In genomic region chr12:67826946-67827719, GRCh38 we compare ENCODE assay signal across 8 cellular contexts.
A peak's percentile ranks its signal among the peaks of the same experiment; 100 is the strongest.
DNase-seq lines count a peak whose midpoint lies in the region; ATAC-seq, FAIRE-seq and TF ChIP-seq lines count a peak whose summit lies in the region.

No MANE protein-coding gene starts in this region.

- CTCF ChIA-PET in HEK293T (lab: Yijun Ruan, JAX) = no interaction called here

- peak; percentile 28 for DNase-seq in HPDE6-E6E7 (ENCODE audit: extremely low spot score)
- DNase-seq in astrocyte of the hippocampus (ENCODE audit: low read depth, low spot score) = peak; percentile 50
- no peak for DNase-seq in kidney
- no peak for DNase-seq in HEK293T (ENCODE audit: extremely low spot score)
- no peak for DNase-seq in upper lobe of right lung
- DNase-seq in stimulated activated CD4-positive, alpha-beta T cell treated with anti-CD3 and anti-CD28 coated beads, Interleukin-4, amount 100 ng/mL, for 24 hours = no peak
- DNase-seq in D341Med (ENCODE audit: low spot score) = no peak

- H3K9me3 ChIP-seq in kidney (ENCODE audit: control insufficient read depth in 1 of 2, low read length in 2 of 2) = no peaks in the 10 kb centered on the region
- no peaks in the 10 kb centered on the region for H3K9me3 ChIP-seq in upper lobe of right lung

- FAIRE-seq in kidney (lab: Jason Lieb, UNC) = no peak

- H3K27me3 ChIP-seq in upper lobe of right lung = no peaks in the 10 kb centered on the region

- H3K4me3 ChIP-seq in kidney (ENCODE audit: low read length in 2 of 2) (peak overlapping the region; percentile 46 to 54), upper lobe of right lung (no peak overlapping the region)

- H3K36me3 Mint-ChIP-seq in stimulated activated memory B cell treated with anti-CD40 and anti-IgM and Interleukin-4, amounts not matched to agents 10 μg/mL and 1 μg/mL and 100 μg/mL, for 72 hours = no peaks in the 10 kb centered on the region

- intact Hi-C loops in kidney (cut with DNase I) = no loop called here
- intact Hi-C loops in upper lobe of right lung (cut with DNase I) = no loop called here

- TF ChIP-seq CTCF in kidney (IDR thresholded peaks at IDR 0.05; ENCODE audit: borderline replicate concordance, extremely low read depth, insufficient read depth) = no peak
- TF ChIP-seq CTCF in upper lobe of right lung (IDR thresholded peaks at IDR 0.05) = no peak

- H3K27ac Mint-ChIP-seq in stimulated activated memory B cell treated with anti-CD40 and anti-IgM and Interleukin-4, amounts not matched to agents 10 μg/mL and 1 μg/mL and 100 μg/mL, for 72 hours = peak overlapping the region; percentile 64

- no peaks in the 10 kb centered on the region for H3K4me1 ChIP-seq in kidney (ENCODE audit: control insufficient read depth in 1 of 2, insufficient read depth in 1 of 2, low read depth in 1 of 2, low read length in 2 of 2)
- H3K4me1 ChIP-seq in upper lobe of right lung = no peaks in the 10 kb centered on the region

- H3K9ac ChIP-seq in kidney (ENCODE audit: low read length in 2 of 2) = peak overlapping the region in 1 of 2 donors; percentile 2

- ATAC-seq in stimulated activated memory B cell treated with anti-CD40 and anti-IgM and Interleukin-4, amounts not matched to agents 10 μg/mL and 1 μg/mL and 100 μg/mL, for 72 hours = no peak
- no peak for ATAC-seq in upper lobe of right lung

- POLR2A ChIA-PET in HEK293T (lab: Yijun Ruan, JAX) = interaction anchor here (0.9 kb wide), 1 partner anchor 179 kb away, joined by 3 read pairs; the partner anchor contains the start of gene DYRK2

- peaks cover 15% of the 10 kb centered on the region for H3K4me1 Mint-ChIP-seq in stimulated activated memory B cell treated with anti-CD40 and anti-IgM and Interleukin-4, amounts not matched to agents 10 μg/mL and 1 μg/mL and 100 μg/mL, for 72 hours

- H3K9me3 Mint-ChIP-seq in stimulated activated memory B cell treated with anti-CD40 and anti-IgM and Interleukin-4, amounts not matched to agents 10 μg/mL and 1 μg/mL and 100 μg/mL, for 72 hours = peaks cover 2% of the 10 kb centered on the region

- H3K27ac ChIP-seq in kidney (ENCODE audit: low read depth in 2 of 2, low read length in 2 of 2) = peak overlapping the region in 1 of 2 donors; percentile 51
- H3K27ac ChIP-seq in upper lobe of right lung = no peak overlapping the region

- H3K4me3 Mint-ChIP-seq in stimulated activated memory B cell treated with anti-CD40 and anti-IgM and Interleukin-4, amounts not matched to agents 10 μg/mL and 1 μg/mL and 100 μg/mL, for 72 hours = no peak overlapping the region

- H3K36me3 ChIP-seq in kidney (ENCODE audit: control insufficient read depth in 1 of 2, insufficient read depth in 2 of 2, low read length in 2 of 2) = no peaks in the 10 kb centered on the region
- no peaks in the 10 kb centered on the region for H3K36me3 ChIP-seq in upper lobe of right lung

- no peaks in the 10 kb centered on the region for H3K27me3 Mint-ChIP-seq in stimulated activated memory B cell treated with anti-CD40 and anti-IgM and Interleukin-4, amounts not matched to agents 10 μg/mL and 1 μg/mL and 100 μg/mL, for 72 hours

TF ChIP-seq in HEK293T, 16 proteins besides CTCF, POLR2A, EP300 and RAD21:
- no peak for TF ChIP-seq LEF1 (IDR thresholded peaks at IDR 0.05; ENCODE audit: borderline replicate concordance)
- TF ChIP-seq NFRKB (IDR thresholded peaks at IDR 0.05) = no peak
- TF ChIP-seq ELF4 (IDR thresholded peaks at IDR 0.05) = no peak
- TF ChIP-seq L3MBTL2 (conservative IDR thresholded peaks at IDR 0.05) = no peak

Comparison
In these comparisons a context has a peak if more than half of its experiments do, and no peak if none do; other contexts are left out.
1. DNase-seq: peak in HPDE6-E6E7 (single experiment) and astrocyte of the hippocampus (single experiment); none in kidney (single experiment), HEK293T (single experiment), upper lobe of right lung (single experiment), stimulated activated CD4-positive, alpha-beta T cell treated with anti-CD3 and anti-CD28 coated beads, Interleukin-4, amount 100 ng/mL, for 24 hours (single experiment) and D341Med (single experiment).